26 cellular contexts compared by ENCODE assay signal in genomic region chr6:52560462-52560861, GRCh38. TPM values are rescaled to one million over a fixed set of nuclear protein-coding genes. Genes with fewer than 3 reads are reported as not detected.
A peak's percentile ranks its signal among the peaks of the same experiment; 100 is the strongest.
DNase-seq lines count a peak whose midpoint lies in the region; ATAC-seq and TF ChIP-seq lines count a peak whose summit lies in the region.
"Had no signal": no experiment of that assay in that cellular context is flagged by ENCODE, and none has a peak within 500 bp of the region (broad histone marks: within the 10 kb centered on the region; RNA-seq: fewer than 3 reads in every experiment).

No MANE protein-coding gene starts in this region.

- peaks cover 2% of the 10 kb centered on the region for H4K20me1 ChIP-seq in fibroblast of lung (ENCODE audit: control insufficient read depth, extremely low read depth, insufficient read depth, low read length)

- no peak overlapping the region for H3K4me3 Mint-ChIP-seq in memory B cell
- H3K4me3 Mint-ChIP-seq in activated CD4-positive, alpha-beta T cell treated with anti-CD3 and anti-CD28 coated beads, Interleukin-2, amount 10 ng/mL, durations not matched to agents 7 days and 5 days, result no peak overlapping the region
- H3K4me3 Mint-ChIP-seq in activated CD4-positive, alpha-beta memory T cell treated with anti-CD3 and anti-CD28 coated beads for 36 hours, result no peak overlapping the region
- H3K4me3 Mint-ChIP-seq: activated naive CD8-positive, alpha-beta T cell treated with anti-CD3 and anti-CD28 coated beads, Interleukin-2, amount 50 U/mL, for 24 hours; neural crest cell had no signal

- no peak for DNase-seq in Right ventricle myocardium inferior (ENCODE audit: missing footprints)
- no peak for DNase-seq in cardiac septum (ENCODE audit: low spot score)
- peak in 1 of 2 donors; percentile 49 for DNase-seq in fibroblast of lung (ENCODE audit: low read depth in 2 of 2)
- DNase-seq in memory B cell (ENCODE audit: low spot score in 2 of 2), result no peak
- DNase-seq in NCI-H2171 treated with DMSO at 0.1 percent for 48 hours (lab: John Stamatoyannopoulos, UW), result no peak
- no peak for DNase-seq in activated CD4-positive, alpha-beta T cell treated with anti-CD3 and anti-CD28 coated beads, Interleukin-2, amount 10 ng/mL, durations not matched to agents 7 days and 5 days
- DNase-seq in activated CD4-positive, alpha-beta memory T cell treated with anti-CD3 and anti-CD28 coated beads for 36 hours, result no peak
- DNase-seq in trophoblast cell, result no peak
- DNase-seq: 8988T; activated CD4-positive, alpha-beta T cell treated with anti-CD3 and anti-CD28 coated beads, Interleukin-2, amount 50 U/mL, for 48 hours; activated effector memory CD4-positive, alpha-beta T cell treated with Interleukin-2 at 50 U/mL for 16 hours; activated naive CD8-positive, alpha-beta T cell treated with anti-CD3 and anti-CD28 coated beads, Interleukin-2, amount 50 U/mL, for 24 hours; body of pancreas; COR-L47; glutamatergic neuron; left cardiac atrium; MG63; NCI-H1436; NCI-H510A treated with DMSO at 0.1 percent for 48 hours; RPMI8226; SK-N-SH; stimulated activated CD4-positive, alpha-beta T cell treated with anti-CD3 and anti-CD28 coated beads, Interleukin-2, amount 100 ng/mL, for 48 hours; stimulated activated naive CD4-positive, alpha-beta T cell had no signal

- peaks cover 20% of the 10 kb centered on the region for H3K36me3 Mint-ChIP-seq in memory B cell
- no peaks in the 10 kb centered on the region for H3K36me3 Mint-ChIP-seq in activated CD4-positive, alpha-beta T cell treated with anti-CD3 and anti-CD28 coated beads, Interleukin-2, amount 10 ng/mL, durations not matched to agents 7 days and 5 days (ENCODE audit: low read depth)
- H3K36me3 Mint-ChIP-seq in activated CD4-positive, alpha-beta memory T cell treated with anti-CD3 and anti-CD28 coated beads for 36 hours, result no peaks in the 10 kb centered on the region

- H3K9me3 ChIP-seq in fibroblast of lung (ENCODE audit: control insufficient read depth, insufficient read depth, low read depth, low read length), result no peaks in the 10 kb centered on the region
- no peaks in the 10 kb centered on the region for H3K9me3 ChIP-seq in trophoblast cell (ENCODE audit: insufficient read depth, low read depth, low read length)
- H3K9me3 ChIP-seq: body of pancreas, MG63, SK-N-SH, thoracic aorta had no signal

- H4K8ac ChIP-seq in trophoblast cell (ENCODE audit: low read depth, low read length), result no peak overlapping the region

- ATAC-seq in Right ventricle myocardium inferior, result peak; percentile 48
- no peak for ATAC-seq in memory B cell (ENCODE audit: low read depth)
- ATAC-seq: activated naive CD8-positive, alpha-beta T cell treated with anti-CD3 and anti-CD28 coated beads, Interleukin-2, amount 50 U/mL, for 24 hours; body of pancreas had no signal

- H3K27me3 Mint-ChIP-seq in memory B cell, result no peaks in the 10 kb centered on the region
- H3K27me3 Mint-ChIP-seq in activated CD4-positive, alpha-beta T cell treated with anti-CD3 and anti-CD28 coated beads, Interleukin-2, amount 10 ng/mL, durations not matched to agents 7 days and 5 days, result no peaks in the 10 kb centered on the region
- no peaks in the 10 kb centered on the region for H3K27me3 Mint-ChIP-seq in activated CD4-positive, alpha-beta memory T cell treated with anti-CD3 and anti-CD28 coated beads for 36 hours
- H3K27me3 Mint-ChIP-seq: activated naive CD8-positive, alpha-beta T cell treated with anti-CD3 and anti-CD28 coated beads, Interleukin-2, amount 50 U/mL, for 24 hours had no signal

- no peak overlapping the region for H2BK5ac ChIP-seq in trophoblast cell (ENCODE audit: low read depth, low read length, poor library complexity)

- no peaks in the 10 kb centered on the region for H3K27me3 ChIP-seq in fibroblast of lung (ENCODE audit: control insufficient read depth, insufficient read depth, low read length)
- H3K27me3 ChIP-seq in trophoblast cell (ENCODE audit: insufficient read depth, low read length), result no peaks in the 10 kb centered on the region
- H3K27me3 ChIP-seq: body of pancreas, MG63 had no signal

- no peak overlapping the region for H3K23ac ChIP-seq in trophoblast cell (ENCODE audit: low read length)

- no peak overlapping the region for H3K4ac ChIP-seq in trophoblast cell (ENCODE audit: low read depth, low read length)

- intact Hi-C loops in Right ventricle myocardium inferior (cut with DNase I), result no loop called here
- intact Hi-C loops in cardiac septum (cut with DNase I), result no loop called here
- intact Hi-C loops in activated CD4-positive, alpha-beta memory T cell treated with anti-CD3 and anti-CD28 coated beads for 36 hours (cut with micrococcal nuclease), result no loop called here

- no peak overlapping the region for H2AK5ac ChIP-seq in trophoblast cell (ENCODE audit: low read length)

- TF ChIP-seq CTCF in fibroblast of lung (conservative IDR thresholded peaks at IDR 0.05 in 1 of 2, IDR thresholded peaks at IDR 0.05 in 1 of 2; ENCODE audit: low read depth in 1 of 2, low read length in 2 of 2), result no peak

- no peak overlapping the region for H2BK120ac ChIP-seq in trophoblast cell (ENCODE audit: insufficient read depth, low read length, poor library complexity)

- H4K91ac ChIP-seq in trophoblast cell (ENCODE audit: low read depth, low read length), result no peak overlapping the region

- no peak overlapping the region for H3K14ac ChIP-seq in trophoblast cell (ENCODE audit: low read length)

- H3K27ac Mint-ChIP-seq in memory B cell, result peak overlapping the region; percentile 26
- H3K27ac Mint-ChIP-seq in activated CD4-positive, alpha-beta T cell treated with anti-CD3 and anti-CD28 coated beads, Interleukin-2, amount 10 ng/mL, durations not matched to agents 7 days and 5 days, result no peak overlapping the region
- no peak overlapping the region for H3K27ac Mint-ChIP-seq in activated CD4-positive, alpha-beta memory T cell treated with anti-CD3 and anti-CD28 coated beads for 36 hours
- H3K27ac Mint-ChIP-seq: activated naive CD8-positive, alpha-beta T cell treated with anti-CD3 and anti-CD28 coated beads, Interleukin-2, amount 50 U/mL, for 24 hours had no signal

- no peak overlapping the region for H3K4me2 ChIP-seq in fibroblast of lung (ENCODE audit: extremely low read depth, insufficient read depth, low read length)
- H3K4me2 ChIP-seq in trophoblast cell (ENCODE audit: low read length), result no peak overlapping the region

- H3K79me2 ChIP-seq in fibroblast of lung (ENCODE audit: control insufficient read depth, insufficient read depth, low read length), result peaks cover 96% of the 10 kb centered on the region
- H3K79me2 ChIP-seq in trophoblast cell (ENCODE audit: control insufficient read depth, insufficient read depth, low read length, poor library complexity), result peaks cover 8% of the 10 kb centered on the region

- no peaks in the 10 kb centered on the region for H3K9me3 Mint-ChIP-seq in memory B cell
- H3K9me3 Mint-ChIP-seq in activated CD4-positive, alpha-beta T cell treated with anti-CD3 and anti-CD28 coated beads, Interleukin-2, amount 10 ng/mL, durations not matched to agents 7 days and 5 days, result no peaks in the 10 kb centered on the region
- no peaks in the 10 kb centered on the region for H3K9me3 Mint-ChIP-seq in activated CD4-positive, alpha-beta memory T cell treated with anti-CD3 and anti-CD28 coated beads for 36 hours
- H3K9me3 Mint-ChIP-seq: activated naive CD8-positive, alpha-beta T cell treated with anti-CD3 and anti-CD28 coated beads, Interleukin-2, amount 50 U/mL, for 24 hours; neural crest cell had no signal

- no peak overlapping the region for H3K9ac ChIP-seq in fibroblast of lung (ENCODE audit: insufficient read depth, low read length)
- no peak overlapping the region for H3K9ac ChIP-seq in trophoblast cell (ENCODE audit: low read length)
- H3K9ac ChIP-seq: SK-N-SH had no signal

- WGBS in trophoblast cell (ENCODE audit: extremely low coverage, insufficient coverage, insufficient read length), result no CpG with 5 or more reads among the region's 5 CpGs

- peaks cover 35% of the 10 kb centered on the region for H3K4me1 Mint-ChIP-seq in memory B cell
- peaks cover 6% of the 10 kb centered on the region for H3K4me1 Mint-ChIP-seq in activated CD4-positive, alpha-beta T cell treated with anti-CD3 and anti-CD28 coated beads, Interleukin-2, amount 10 ng/mL, durations not matched to agents 7 days and 5 days
- peaks cover 4% of the 10 kb centered on the region for H3K4me1 Mint-ChIP-seq in activated CD4-positive, alpha-beta memory T cell treated with anti-CD3 and anti-CD28 coated beads for 36 hours (ENCODE audit: low read depth)
- H3K4me1 Mint-ChIP-seq: activated naive CD8-positive, alpha-beta T cell treated with anti-CD3 and anti-CD28 coated beads, Interleukin-2, amount 50 U/mL, for 24 hours had no signal

- POLR2A ChIA-PET in activated CD4-positive, alpha-beta T cell treated with anti-CD3 and anti-CD28 coated beads, Interleukin-2, amount 10 ng/mL, durations not matched to agents 7 days and 5 days (lab: Charles Lee), result no interaction called here
- POLR2A ChIA-PET in activated CD4-positive, alpha-beta memory T cell treated with anti-CD3 and anti-CD28 coated beads for 36 hours (lab: Charles Lee), result no interaction called here

- no peak overlapping the region for H4K12ac ChIP-seq in trophoblast cell (ENCODE audit: low read depth, low read length)

- CTCF ChIA-PET in activated CD4-positive, alpha-beta T cell treated with anti-CD3 and anti-CD28 coated beads, Interleukin-2, amount 10 ng/mL, durations not matched to agents 7 days and 5 days (lab: Charles Lee), result no interaction called here
- CTCF ChIA-PET in activated CD4-positive, alpha-beta memory T cell treated with anti-CD3 and anti-CD28 coated beads for 36 hours (lab: Charles Lee), result interaction anchor here (0.7 to 1.5 kb wide), 2 partner anchors 92 to 596 kb away, joined by 3 read pairs; no protein-coding TSS in a partner anchor

- peaks cover 3% of the 10 kb centered on the region for H3K79me1 ChIP-seq in trophoblast cell (ENCODE audit: low read length)

- H3K4me3 ChIP-seq in fibroblast of lung (replicated peaks in 1 of 4; ENCODE audit: control extremely low read depth in 1 of 4, insufficient read depth in 1 of 4, low read depth in 3 of 4, low read length in 4 of 4) (no peak overlapping the region), trophoblast cell (ENCODE audit: low read depth, low read length) (no peak overlapping the region)
- H3K4me3 ChIP-seq: body of pancreas, coronary artery, MG63, thoracic aorta had no signal

- peaks cover 43% of the 10 kb centered on the region for H3K4me1 ChIP-seq in fibroblast of lung (ENCODE audit: control insufficient read depth, extremely low read depth, insufficient read depth, low read length)
- H3K4me1 ChIP-seq in trophoblast cell (ENCODE audit: control insufficient read depth in 1 of 2, insufficient read depth in 2 of 2, low read length in 2 of 2), result peaks cover 5 to 16% of the 10 kb centered on the region in 2 experiments

- peaks cover 2% of the 10 kb centered on the region for H3K36me3 ChIP-seq in fibroblast of lung (ENCODE audit: control insufficient read depth, insufficient read depth, low read length)
- no peaks in the 10 kb centered on the region for H3K36me3 ChIP-seq in trophoblast cell (ENCODE audit: control insufficient read depth in 1 of 2, insufficient read depth in 2 of 2, low read length in 2 of 2)
- H3K36me3 ChIP-seq: thoracic aorta had no signal

- H2AFZ ChIP-seq in fibroblast of lung (ENCODE audit: low read length), result no peak overlapping the region
- no peak overlapping the region for H2AFZ ChIP-seq in trophoblast cell (ENCODE audit: insufficient read depth, low read length, poor library complexity)

- H2BK12ac ChIP-seq in trophoblast cell (ENCODE audit: low read length), result no peak overlapping the region

- H3K18ac ChIP-seq in trophoblast cell (ENCODE audit: low read length), result no peak overlapping the region

- H3K27ac ChIP-seq in fibroblast of lung (ENCODE audit: insufficient read depth, low read length) (peak overlapping the region; percentile 48), trophoblast cell (ENCODE audit: low read depth, low read length) (no peak overlapping the region)
- H3K27ac ChIP-seq: body of pancreas, coronary artery, thoracic aorta had no signal

RNA-seq across cellular contexts. Expression of gene TRAM2, which starts 16.4 kb away (rescaled TPM):
- total RNA-seq in Right ventricle myocardium inferior, result 12.6 TPM
- total RNA-seq in cardiac septum, result 10.3 TPM
- 69.6 and 131 TPM in 2 replicates for total RNA-seq in fibroblast of lung
- 155 and 252 TPM in 2 replicates for polyA plus RNA-seq in fibroblast of lung
- polyA plus RNA-seq in fibroblast of lung (2012), result 107 and 217 TPM in 2 replicates
- 254 and 398 TPM in 2 replicates for polyA minus RNA-seq in fibroblast of lung (ENCODE audit: low replicate concordance)
- 1 to 10 TPM; 9.0 to 9.4 TPM for total RNA-seq in activated CD4-positive, alpha-beta T cell treated with anti-CD3 and anti-CD28 coated beads, Interleukin-2, amount 10 ng/mL, durations not matched to agents 7 days and 5 days
- total RNA-seq in activated CD4-positive, alpha-beta memory T cell treated with anti-CD3 and anti-CD28 coated beads for 36 hours, result 1 to 10 TPM; 2.4 to 2.6 TPM
- polyA plus RNA-seq in trophoblast cell (2013), result 30.3 and 31.3 TPM in 2 replicates
